ENCODE assay signal across 15 cellular contexts in genomic region chr17:75482098-75482943, GRCh38. TPM values are rescaled to one million over a fixed set of nuclear protein-coding genes. Genes with fewer than 3 reads are reported as not detected.
DNase-seq lines count a peak whose midpoint lies in the region; ATAC-seq and TF ChIP-seq lines count a peak whose summit lies in the region.
"Had no signal": no experiment of that assay in that cellular context is flagged by ENCODE, and none has a peak within 500 bp of the region (broad histone marks: within the 10 kb centered on the region; RNA-seq: fewer than 3 reads in every experiment).

No MANE protein-coding gene starts in this region.

- intact Hi-C loops in Right ventricle myocardium superior (cut with DNase I): no loop called here

- H3K4me3 Mint-ChIP-seq in activated T-helper 17 cell treated with anti-CD3 and anti-CD28 coated beads, Interleukin-2, amount 50 U/mL, for 72 hours: no peak overlapping the region
- no peak overlapping the region for H3K4me3 Mint-ChIP-seq in memory B cell
- H3K4me3 Mint-ChIP-seq in T-helper 2 cell treated with Interferon-gamma antibody and Interleukin-4, amounts not matched to agents 5 μg/mL and 100 μg/mL, for 36 hours: no peak overlapping the region
- H3K4me3 Mint-ChIP-seq: IgD-negative memory B cell had no signal

- no peaks in the 10 kb centered on the region for H3K36me3 ChIP-seq in cardiac muscle cell

- H3K27ac Mint-ChIP-seq in activated T-helper 17 cell treated with anti-CD3 and anti-CD28 coated beads, Interleukin-2, amount 50 U/mL, for 72 hours: peak overlapping the region; percentile 31
- peak overlapping the region; percentile 66 for H3K27ac Mint-ChIP-seq in memory B cell
- no peak overlapping the region for H3K27ac Mint-ChIP-seq in T-helper 2 cell treated with Interferon-gamma antibody and Interleukin-4, amounts not matched to agents 5 μg/mL and 100 μg/mL, for 36 hours
- H3K27ac Mint-ChIP-seq: IgD-negative memory B cell had no signal

- ATAC-seq in Right ventricle myocardium superior (ENCODE audit: poor library complexity) (no peak), memory B cell (ENCODE audit: low read depth) (no peak), GM21515 (IDR thresholded peaks at IDR 0.05; ENCODE audit: unreplicated experiment) (no peak), HG02870 (IDR thresholded peaks at IDR 0.05; ENCODE audit: unreplicated experiment) (no peak)
- ATAC-seq in activated T-helper 17 cell treated with anti-CD3 and anti-CD28 coated beads, Interleukin-2, amount 50 U/mL, for 72 hours (replicated peaks): no peak

- no peaks in the 10 kb centered on the region for H3K27me3 ChIP-seq in cardiac muscle cell

- no peaks in the 10 kb centered on the region for H3K27me3 Mint-ChIP-seq in activated T-helper 17 cell treated with anti-CD3 and anti-CD28 coated beads, Interleukin-2, amount 50 U/mL, for 72 hours
- no peaks in the 10 kb centered on the region for H3K27me3 Mint-ChIP-seq in memory B cell
- no peaks in the 10 kb centered on the region for H3K27me3 Mint-ChIP-seq in T-helper 2 cell treated with Interferon-gamma antibody and Interleukin-4, amounts not matched to agents 5 μg/mL and 100 μg/mL, for 36 hours (ENCODE audit: low read depth)

- H3K9me3 Mint-ChIP-seq in activated T-helper 17 cell treated with anti-CD3 and anti-CD28 coated beads, Interleukin-2, amount 50 U/mL, for 72 hours: no peaks in the 10 kb centered on the region
- H3K9me3 Mint-ChIP-seq in memory B cell: no peaks in the 10 kb centered on the region
- no peaks in the 10 kb centered on the region for H3K9me3 Mint-ChIP-seq in T-helper 2 cell treated with Interferon-gamma antibody and Interleukin-4, amounts not matched to agents 5 μg/mL and 100 μg/mL, for 36 hours
- H3K9me3 Mint-ChIP-seq: IgD-negative memory B cell had no signal

- TF ChIP-seq CTCF in cardiac muscle cell (IDR thresholded peaks at IDR 0.05; ENCODE audit: low read depth, low read length): no peak

- peak overlapping the region; percentile 69 for H3K27ac ChIP-seq in cardiac muscle cell

- peaks cover 14% of the 10 kb centered on the region for H3K4me1 ChIP-seq in cardiac muscle cell (ENCODE audit: low read depth)

- peaks cover 7% of the 10 kb centered on the region for H3K4me1 Mint-ChIP-seq in activated T-helper 17 cell treated with anti-CD3 and anti-CD28 coated beads, Interleukin-2, amount 50 U/mL, for 72 hours
- H3K4me1 Mint-ChIP-seq in memory B cell: peaks cover 11% of the 10 kb centered on the region
- peaks cover 9% of the 10 kb centered on the region for H3K4me1 Mint-ChIP-seq in T-helper 2 cell treated with Interferon-gamma antibody and Interleukin-4, amounts not matched to agents 5 μg/mL and 100 μg/mL, for 36 hours (ENCODE audit: low read depth)

- H3K4me3 ChIP-seq in cardiac muscle cell: no peak overlapping the region

- DNase-seq in cardiac muscle cell (ENCODE audit: low read depth in 1 of 2, low spot score in 1 of 2) (no peak), Right ventricle myocardium superior (no peak), memory B cell (ENCODE audit: low spot score in 2 of 2) (no peak), 8988T (no peak)
- no peak for DNase-seq in T-helper 2 cell treated with Interferon-gamma antibody and Interleukin-4, amounts not matched to agents 5 μg/mL and 100 μg/mL, for 36 hours (ENCODE audit: low spot score)
- DNase-seq: C1 segment of cervical spinal cord, GF-D8, NCI-H187, NCI-H226, NCI-H524 treated with DMSO at 0.1 percent for 48 hours had no signal

- no peaks in the 10 kb centered on the region for H3K36me3 Mint-ChIP-seq in activated T-helper 17 cell treated with anti-CD3 and anti-CD28 coated beads, Interleukin-2, amount 50 U/mL, for 72 hours (ENCODE audit: low read depth)
- peaks cover 10% of the 10 kb centered on the region for H3K36me3 Mint-ChIP-seq in memory B cell
- H3K36me3 Mint-ChIP-seq in T-helper 2 cell treated with Interferon-gamma antibody and Interleukin-4, amounts not matched to agents 5 μg/mL and 100 μg/mL, for 36 hours (ENCODE audit: low read depth): peaks cover 9% of the 10 kb centered on the region

- no peaks in the 10 kb centered on the region for H3K9me3 ChIP-seq in cardiac muscle cell (ENCODE audit: low read depth)

RNA-seq across cellular contexts. Expression of gene TMEM94, which starts 25.9 kb away (rescaled TPM):
- 87.1 and 105 TPM in 2 replicates for total RNA-seq in cardiac muscle cell
- 74.2 and 93.5 TPM in 2 replicates for polyA plus RNA-seq in cardiac muscle cell
- total RNA-seq in Right ventricle myocardium superior: 38.0 TPM
- 10 to 100 TPM; 76.5 to 79.8 TPM for total RNA-seq in activated T-helper 17 cell treated with anti-CD3 and anti-CD28 coated beads, Interleukin-2, amount 50 U/mL, for 72 hours

RNA-seq across cellular contexts. Expression of gene CASKIN2, which starts 33.0 kb away (rescaled TPM):
- 24.4 and 31.2 TPM in 2 replicates for total RNA-seq in cardiac muscle cell
- polyA plus RNA-seq in cardiac muscle cell: 18.1 and 27.3 TPM in 2 replicates
- 33.3 TPM for total RNA-seq in Right ventricle myocardium superior
- 1 to 10 TPM; 2.9 to 5.4 TPM for total RNA-seq in activated T-helper 17 cell treated with anti-CD3 and anti-CD28 coated beads, Interleukin-2, amount 50 U/mL, for 72 hours
- polyA plus RNA-seq: IgD-negative memory B cell had no signal

RNA-seq across cellular contexts. Expression of gene TSEN54, which starts 34.0 kb away (rescaled TPM):
- total RNA-seq in cardiac muscle cell (70.5 and 88.8 TPM in 2 replicates), Right ventricle myocardium superior (5.6 TPM)
- polyA plus RNA-seq in cardiac muscle cell: 52.8 and 64.4 TPM in 2 replicates
- total RNA-seq in activated T-helper 17 cell treated with anti-CD3 and anti-CD28 coated beads, Interleukin-2, amount 50 U/mL, for 72 hours: 10 to 100 TPM; 25.3 to 46.4 TPM

RNA-seq across cellular contexts. Expression of gene LLGL2, which starts 43.2 kb away (rescaled TPM):
- total RNA-seq in cardiac muscle cell: 28.1 and 40.3 TPM in 2 replicates
- polyA plus RNA-seq in cardiac muscle cell: 35.2 and 45.5 TPM in 2 replicates
- 3.6 TPM for total RNA-seq in Right ventricle myocardium superior
- total RNA-seq in activated T-helper 17 cell treated with anti-CD3 and anti-CD28 coated beads, Interleukin-2, amount 50 U/mL, for 72 hours: 10 to 100 TPM; 16.7 to 24.1 TPM
- total RNA-seq: HT1080 had no signal
